20 cellular contexts compared by ENCODE assay signal in genomic region chr16:31038993-31039392, GRCh38. TPM values are rescaled to one million over a fixed set of nuclear protein-coding genes. Genes with fewer than 3 reads are reported as not detected.
A peak's percentile ranks its signal among the peaks of the same experiment; 100 is the strongest.
DNase-seq lines count a peak whose midpoint lies in the region; TF ChIP-seq lines count a peak whose summit lies in the region.
"Had no signal": no experiment of that assay in that cellular context is flagged by ENCODE, and none has a peak within 500 bp of the region (broad histone marks: within the 10 kb centered on the region; RNA-seq: fewer than 3 reads in every experiment).

No MANE protein-coding gene starts in this region.

- H3K27me3 Mint-ChIP-seq in activated T-cell treated with anti-CD3 and anti-CD28 coated beads, Interleukin-2, amount 50 U/mL, for 24 hours = no peaks in the 10 kb centered on the region
- H3K27me3 Mint-ChIP-seq in neural progenitor cell (ENCODE audit: insufficient read depth, low read depth) = no peaks in the 10 kb centered on the region

- no peaks in the 10 kb centered on the region for H3K4me1 ChIP-seq in neural progenitor cell
- peaks cover 5% of the 10 kb centered on the region for H3K4me1 ChIP-seq in PC-9 (replicated peaks; ENCODE audit: insufficient read depth)

- POLR2A ChIA-PET in PC-9 (lab: Charles Lee; ENCODE audit: unreplicated experiment) = no interaction called here

- H3K9me3 Mint-ChIP-seq in activated T-cell treated with anti-CD3 and anti-CD28 coated beads, Interleukin-2, amount 50 U/mL, for 24 hours = no peaks in the 10 kb centered on the region
- H3K9me3 Mint-ChIP-seq in neural progenitor cell = no peaks in the 10 kb centered on the region

- no peak overlapping the region for H3K4me3 Mint-ChIP-seq in activated T-cell treated with anti-CD3 and anti-CD28 coated beads, Interleukin-2, amount 50 U/mL, for 24 hours
- H3K4me3 Mint-ChIP-seq in neural progenitor cell = no peak overlapping the region

- H4K20me1 ChIP-seq in neural progenitor cell (ENCODE audit: low read depth) = no peaks in the 10 kb centered on the region
- H4K20me1 ChIP-seq in PC-9 (ENCODE audit: insufficient read depth) = peaks cover 20% of the 10 kb centered on the region

- H3K36me3 ChIP-seq in neural progenitor cell = no peaks in the 10 kb centered on the region
- no peaks in the 10 kb centered on the region for H3K36me3 ChIP-seq in PC-9 (ENCODE audit: low read depth)

- H3K9ac ChIP-seq in neural progenitor cell = no peak overlapping the region
- H3K9ac ChIP-seq: KMS-11 had no signal

- peaks cover 71% of the 10 kb centered on the region for H3K36me3 Mint-ChIP-seq in activated T-cell treated with anti-CD3 and anti-CD28 coated beads, Interleukin-2, amount 50 U/mL, for 24 hours (ENCODE audit: low read depth)
- peaks cover 4% of the 10 kb centered on the region for H3K36me3 Mint-ChIP-seq in neural progenitor cell

- H3K9me3 ChIP-seq in neural progenitor cell (ENCODE audit: low read depth) = no peaks in the 10 kb centered on the region
- no peaks in the 10 kb centered on the region for H3K9me3 ChIP-seq in PC-9 (ENCODE audit: insufficient read depth, low read depth)

- H2AFZ ChIP-seq in neural progenitor cell (replicated peaks) (no peak overlapping the region), PC-9 (no peak overlapping the region)

- intact Hi-C loops in PC-9 (cut with micrococcal nuclease; ENCODE audit: unreplicated experiment) = no loop called here

- DNase-seq in activated T-cell treated with anti-CD3 and anti-CD28 coated beads, Interleukin-2, amount 50 U/mL, for 24 hours = no peak
- DNase-seq in activated T-cell treated with anti-CD3 and anti-CD28 coated beads for 4 hours = no peak
- no peak for DNase-seq in neural progenitor cell (ENCODE audit: low spot score)
- no peak for DNase-seq in PC-9
- DNase-seq in NCI-H1436 treated with DMSO at 0.1 percent for 48 hours (lab: John Stamatoyannopoulos, UW) = no peak
- DNase-seq: 8988T, AML-193, DMS53, GF-D8, IMR-90, NCI-H1105, NCI-H2029 treated with DMSO at 0.1 percent for 48 hours, NCI-H226, NCI-H510A treated with DMSO at 0.1 percent for 48 hours, NCI-H748 treated with DMSO at 0.1 percent for 48 hours, SIG-M5 had no signal

- peaks cover 12% of the 10 kb centered on the region for H3K4me1 Mint-ChIP-seq in activated T-cell treated with anti-CD3 and anti-CD28 coated beads, Interleukin-2, amount 50 U/mL, for 24 hours (ENCODE audit: low read depth)
- no peaks in the 10 kb centered on the region for H3K4me1 Mint-ChIP-seq in neural progenitor cell

- H3K27ac ChIP-seq in cingulate gyrus (ENCODE audit: low read depth, low read length) = peak overlapping the region; percentile 69
- H3K27ac ChIP-seq in neural progenitor cell = no peak overlapping the region
- peak overlapping the region; percentile 70 for H3K27ac ChIP-seq in temporal lobe (ENCODE audit: low read depth, low read length)
- no peak overlapping the region for H3K27ac ChIP-seq in PC-9
- H3K27ac ChIP-seq: C4-2B, KMS-11 had no signal

- H3K27me3 ChIP-seq in neural progenitor cell (no peaks in the 10 kb centered on the region), PC-9 (ENCODE audit: insufficient read depth, low read depth) (no peaks in the 10 kb centered on the region)

- H3F3A ChIP-seq in neural progenitor cell (ENCODE audit: low read depth) (peaks cover 9% of the 10 kb centered on the region), PC-9 (ENCODE audit: insufficient read depth, low read depth) (peaks cover 7% of the 10 kb centered on the region; the same call in 1 of the 2 replicates)

- H3K79me2 ChIP-seq in neural progenitor cell (ENCODE audit: low read depth) (no peaks in the 10 kb centered on the region), PC-9 (ENCODE audit: low read depth) (peaks cover 14% of the 10 kb centered on the region)

- peak overlapping the region; percentile 63 for H3K27ac Mint-ChIP-seq in activated T-cell treated with anti-CD3 and anti-CD28 coated beads, Interleukin-2, amount 50 U/mL, for 24 hours
- H3K27ac Mint-ChIP-seq in neural progenitor cell = peak overlapping the region; percentile 57

- H3K4me2 ChIP-seq in neural progenitor cell (no peak overlapping the region), PC-9 (no peak overlapping the region)
- H3K4me2 ChIP-seq: KMS-11 had no signal

- H3K4me3 ChIP-seq in neural progenitor cell (no peak overlapping the region), PC-9 (no peak overlapping the region)

- CTCF ChIA-PET in PC-9 (lab: Charles Lee) = no interaction called here

- H3K9me2 ChIP-seq in PC-9 (ENCODE audit: insufficient read depth) = no peaks in the 10 kb centered on the region

- BruUV-seq in PC-9 (replicated peaks; lab: Mats Ljungman, UMichigan) = no TSS peak

- TF ChIP-seq CTCF in neural progenitor cell (IDR thresholded peaks at IDR 0.05) = no peak
- no peak for TF ChIP-seq CTCF in PC-9 (conservative IDR thresholded peaks at IDR 0.05)

RNA-seq across cellular contexts. Expression of gene STX4, which starts 5.6 kb away (rescaled TPM):
- total RNA-seq in neural progenitor cell (ENCODE audit: low replicate concordance) (6.6 and 13.3 TPM in 2 replicates), temporal lobe (14.0 TPM), PC-9 (2021) (85.8 and 100 TPM in 2 replicates)

RNA-seq across cellular contexts. Expression of gene STX1B, which starts 28.6 kb away (rescaled TPM):
- total RNA-seq in neural progenitor cell (ENCODE audit: low replicate concordance) = 6.6 and 7.3 TPM in 2 replicates
- total RNA-seq in temporal lobe = 21.6 TPM
- 3.9 and 5.6 TPM in 2 replicates for total RNA-seq in PC-9 (2021)

RNA-seq across cellular contexts. Expression of gene ZNF668, which starts 35.0 kb away (rescaled TPM):
- 3.7 and 14.7 TPM in 2 replicates for total RNA-seq in neural progenitor cell (ENCODE audit: low replicate concordance)
- total RNA-seq in temporal lobe = 4.4 TPM
- total RNA-seq in PC-9 (2021) = 13.2 and 17.4 TPM in 2 replicates

RNA-seq across cellular contexts. Expression of gene ZNF646, which starts 35.2 kb away (rescaled TPM):
- total RNA-seq in neural progenitor cell (ENCODE audit: low replicate concordance) = 7.5 and 31.2 TPM in 2 replicates
- total RNA-seq in temporal lobe = 12.3 TPM
- total RNA-seq in PC-9 (2021) = 25.4 and 30.7 TPM in 2 replicates

RNA-seq across cellular contexts. Expression of gene PRSS53, which starts 49.8 kb away (rescaled TPM):
- 2.3 and 7.7 TPM in 2 replicates for total RNA-seq in neural progenitor cell (ENCODE audit: low replicate concordance)
- 1.5 TPM for total RNA-seq in temporal lobe
- total RNA-seq in PC-9 (2021) = 7.7 and 9.2 TPM in 2 replicates

Comparison
In these comparisons a context has a peak if more than half of its experiments do, and no peak if none do; other contexts are left out.
1. H3K27ac ChIP-seq: peak in cingulate gyrus (single experiment) and temporal lobe (single experiment); none in neural progenitor cell (single experiment) and PC-9 (single experiment).